8 cellular contexts compared by ENCODE assay signal in genomic region chr19:14080887-14081796, GRCh38. TPM values are rescaled to one million over a fixed set of nuclear protein-coding genes. Genes with fewer than 3 reads are reported as not detected.
DNase-seq lines count a peak whose midpoint lies in the region; ATAC-seq and TF ChIP-seq lines count a peak whose summit lies in the region.

No MANE protein-coding gene starts in this region.

- no peak overlapping the region for H4K8ac ChIP-seq in H9 (replicated peaks; ENCODE audit: insufficient read length, low read depth, low read length)

- peak overlapping the region; percentile 76 for H3K4me2 ChIP-seq in H9 (ENCODE audit: insufficient read depth, insufficient read length, low read length)

- no peak overlapping the region for H3K4ac ChIP-seq in H9 (ENCODE audit: low read depth, low read length)

- no peak overlapping the region for H3K23ac ChIP-seq in H9 (ENCODE audit: insufficient read length, low read depth, low read length)

- H3K4me1 ChIP-seq in ES-I3 (ENCODE audit: insufficient read depth, low read length) = no peaks in the 10 kb centered on the region
- no peaks in the 10 kb centered on the region; the same call in 1 of the 2 replicates for H3K4me1 ChIP-seq in H9 (ENCODE audit: insufficient read depth, low read length)

- H2BK20ac ChIP-seq in H9 (ENCODE audit: low read depth, low read length, poor library complexity, severe bottlenecking) = no peak overlapping the region

- no peak overlapping the region for H4K5ac ChIP-seq in H9 (ENCODE audit: insufficient read length, low read depth, low read length)

- H3K79me1 ChIP-seq in H9 (ENCODE audit: insufficient read depth, low read depth, low read length, poor library complexity, severe bottlenecking) = no peaks in the 10 kb centered on the region

- no peak overlapping the region for H4K91ac ChIP-seq in H9 (ENCODE audit: insufficient read length, low read depth, low read length)

- no peak overlapping the region for H3T11ph ChIP-seq in H9 (ENCODE audit: low read length)

- H3K9me3 Mint-ChIP-seq in H9 (no peaks in the 10 kb centered on the region), nephron (no peaks in the 10 kb centered on the region)

- no peak overlapping the region for H2AK5ac ChIP-seq in H9 (ENCODE audit: insufficient read length, low read length)

- no peak overlapping the region for H2BK5ac ChIP-seq in H9 (ENCODE audit: insufficient read length, low read length)

- H3K14ac ChIP-seq in H9 (ENCODE audit: insufficient read depth, low read length) = peak overlapping the region; percentile 21; the same call in 1 of the 2 replicates

- H3K9ac ChIP-seq in ES-I3 (ENCODE audit: low read depth, low read length) = peak overlapping the region; percentile 93
- H3K9ac ChIP-seq in H9 (ENCODE audit: extremely low read depth, insufficient read length, low read length) = peak overlapping the region; percentile 52

- no peak overlapping the region for H3K18ac ChIP-seq in H9 (ENCODE audit: insufficient read length, low read depth, low read length)

- peak overlapping the region in 2 of 3 experiments; percentile 86 to 94; a peak in 5 of 7 replicates for H3K27ac Mint-ChIP-seq in H9
- H3K27ac Mint-ChIP-seq in nephron = peak overlapping the region; percentile 88 to 93 (median 89)

- no peaks in the 10 kb centered on the region for H3K27me3 ChIP-seq in H9 (ENCODE audit: insufficient read depth, low read length)

- no peaks in the 10 kb centered on the region for H4K20me1 ChIP-seq in H9 (ENCODE audit: control insufficient read depth, insufficient read depth, insufficient read length)

- H3K27me3 Mint-ChIP-seq in H9 (ENCODE audit: low read depth) (peaks cover 23% of the 10 kb centered on the region), nephron (ENCODE audit: low read depth) (no peaks in the 10 kb centered on the region)

- H3K79me2 ChIP-seq in H9 (ENCODE audit: insufficient read depth, low read length) = no peaks in the 10 kb centered on the region

- H3K9me3 ChIP-seq in ES-I3 (ENCODE audit: control insufficient read depth, insufficient read depth, low read length) (no peaks in the 10 kb centered on the region), H9 (ENCODE audit: control insufficient read depth, low read depth, low read length) (no peaks in the 10 kb centered on the region)

- TF ChIP-seq CTCF in H9 (conservative IDR thresholded peaks at IDR 0.05) (no peak), nephron (IDR thresholded peaks at IDR 0.05; ENCODE audit: unreplicated experiment in 3 of 3) (no peak)

- WGBS in H9 (ENCODE audit: extremely low coverage, insufficient read length, low lambda C conversion rate) = no CpG with 5 or more reads among the region's 50 CpGs

- DNase-seq in H9 (peak; percentile 98), M059J (ENCODE audit: low read depth) (peak; percentile 99), fibroblast of the conjunctiva (ENCODE audit: low read depth) (peak; percentile 99)
- DNase-seq in activated effector memory CD4-positive, alpha-beta T cell treated with anti-CD3 and anti-CD28 coated beads, Interleukin-2, amount 50 U/mL, for 16 hours = peak; percentile 100
- peak; percentile 99 for DNase-seq in stimulated activated naive CD8-positive, alpha-beta T cell treated with anti-CD3 and anti-CD28 coated beads, Interleukin-15, Interleukin-2, amounts not matched to agents 100 U/mL and 50 U/mL, for 24 hours

- peak; percentile 92 for ATAC-seq in stimulated activated naive CD8-positive, alpha-beta T cell treated with anti-CD3 and anti-CD28 coated beads, Interleukin-15, Interleukin-2, amounts not matched to agents 100 U/mL and 50 U/mL, for 24 hours

- TF ChIP-seq POLR2A in Raji (IDR thresholded peaks at IDR 0.05; ENCODE audit: insufficient read depth, low read depth, low read length) = peak; percentile 54; the same call in 1 of the 2 replicates

- H3K36me3 Mint-ChIP-seq in H9 (ENCODE audit: insufficient read depth in 1 of 3, low read depth in 3 of 3) (no peaks in the 10 kb centered on the region; a peak in 1 of 7 replicates), nephron (ENCODE audit: low read depth) (peaks cover 4% of the 10 kb centered on the region)

- peaks cover 6 to 7% of the 10 kb centered on the region in 2 experiments; a peak in 3 of 4 replicates for H3K4me1 Mint-ChIP-seq in H9
- peaks cover 29% of the 10 kb centered on the region for H3K4me1 Mint-ChIP-seq in nephron

- no peaks in the 10 kb centered on the region for H3K36me3 ChIP-seq in ES-I3 (ENCODE audit: insufficient read depth, low read length)

- peak overlapping the region; percentile 89 to 95 for H3K4me3 Mint-ChIP-seq in H9
- H3K4me3 Mint-ChIP-seq in nephron = peak overlapping the region; percentile 94 to 97 (median 96)

- peak overlapping the region; percentile 23 for H2AFZ ChIP-seq in H9 (ENCODE audit: low read length)

- no peak overlapping the region for H3K27ac ChIP-seq in H9 (ENCODE audit: insufficient read length, low read depth, low read length)

- no peak overlapping the region for H3K56ac ChIP-seq in H9 (ENCODE audit: insufficient read length, low read depth, low read length)

- H2BK120ac ChIP-seq in H9 (ENCODE audit: low read depth, low read length, poor library complexity, severe bottlenecking) = no peak overlapping the region

- no peak overlapping the region for H2BK15ac ChIP-seq in H9 (ENCODE audit: low read depth, low read length)

- H2BK12ac ChIP-seq in H9 (ENCODE audit: insufficient read length, low read depth, low read length) = no peak overlapping the region

- H3K23me2 ChIP-seq in H9 (ENCODE audit: insufficient read length, low read depth, low read length, poor library complexity, severe bottlenecking) = peaks cover 9% of the 10 kb centered on the region

RNA-seq across cellular contexts. Expression of gene C19orf67, which starts 4.4 kb away (rescaled TPM):
- 0.39 and 0.72 TPM in 2 replicates for total RNA-seq in H9 (2021)
- not detected in 2 replicates for total RNA-seq in M059J (2014; rRNA removed; shearing (Covaris generic))

RNA-seq across cellular contexts. Expression of gene MISP3, which starts 8.6 kb away (rescaled TPM):
- total RNA-seq in H9 (2021) = 0.26 and 0.72 TPM in 2 replicates
- 2.2 TPM in 1 of 2 replicates, not detected in the other for total RNA-seq in M059J (2014; rRNA removed; shearing (Covaris generic))

RNA-seq across cellular contexts. Expression of gene SAMD1, which starts 9.4 kb away (rescaled TPM):
- 104 and 108 TPM in 2 replicates for total RNA-seq in H9 (2021)
- total RNA-seq in M059J (2014; rRNA removed; shearing (Covaris generic)) = 10.5 and 43.2 TPM in 2 replicates

RNA-seq across cellular contexts. Expression of gene PALM3, which starts 19.3 kb away (rescaled TPM):
- 11.5 and 13.5 TPM in 2 replicates for total RNA-seq in H9 (2021)
- total RNA-seq in M059J (2014; rRNA removed; shearing (Covaris generic)) = 0.64 TPM in 1 of 2 replicates, not detected in the other

RNA-seq across cellular contexts. Expression of gene PRKACA, which starts 36.4 kb away (rescaled TPM):
- total RNA-seq in H9 (2021) = 51.8 and 56.0 TPM in 2 replicates
- total RNA-seq in M059J (2014; rRNA removed; shearing (Covaris generic)) = 46.3 and 93.7 TPM in 2 replicates
